In genomic region chr14:54450535-54450934, GRCh38 we compare ENCODE assay signal across 13 cellular contexts. TPM values are rescaled to one million over a fixed set of nuclear protein-coding genes. Genes with fewer than 3 reads are reported as not detected.
DNase-seq lines count a peak whose midpoint lies in the region; ATAC-seq and TF ChIP-seq lines count a peak whose summit lies in the region.
"Had no signal": no experiment of that assay in that cellular context is flagged by ENCODE, and none has a peak within 500 bp of the region (broad histone marks: within the 10 kb centered on the region; RNA-seq: fewer than 3 reads in every experiment).

No MANE protein-coding gene starts in this region.

- H3K4me3 ChIP-seq in SK-N-SH (ENCODE audit: low read depth in 2 of 2, low read length in 1 of 2) = no peak overlapping the region
- H3K4me3 ChIP-seq: gastrocnemius medialis, HAP-1, pancreas had no signal

- TF ChIP-seq CTCF in SK-N-SH (IDR thresholded peaks at IDR 0.05) (no peak), RWPE1 (conservative IDR thresholded peaks at IDR 0.05; ENCODE audit: low read depth) (no peak)

- no peaks in the 10 kb centered on the region for H3K36me3 ChIP-seq in SK-N-SH (replicated peaks in 1 of 2; ENCODE audit: control insufficient read depth in 1 of 2, insufficient read depth in 2 of 2, low read length in 1 of 2)
- H3K36me3 ChIP-seq: gastrocnemius medialis, HAP-1, pancreas had no signal

- no peaks in the 10 kb centered on the region for H3K9me3 ChIP-seq in SK-N-SH
- H3K9me3 ChIP-seq: gastrocnemius medialis, HAP-1, pancreas had no signal

- H3K79me2 ChIP-seq in SK-N-SH (ENCODE audit: insufficient read depth) = no peaks in the 10 kb centered on the region

- WGBS in SK-N-SH (ENCODE audit: low lambda C conversion rate) = 39% methylated on average over 3 of the region's 3 CpGs

- no peaks in the 10 kb centered on the region for H4K20me1 ChIP-seq in SK-N-SH (ENCODE audit: insufficient read depth)

- no peak for DNase-seq in activated CD4-positive, CD25-positive, alpha-beta regulatory T cell treated with anti-CD3 and anti-CD28 coated beads, Interleukin-2, amount 50 U/mL, for 72 hours
- DNase-seq in SK-N-SH (peak; percentile 39), DMS114 treated with DMSO at 0.1 percent for 48 hours (lab: John Stamatoyannopoulos, UW; ENCODE audit: unreplicated experiment) (no peak), RWPE1 (ENCODE audit: low spot score) (no peak), NCI-H510A treated with DMSO at 0.1 percent for 48 hours (lab: John Stamatoyannopoulos, UW) (no peak)
- peak; percentile 43 for DNase-seq in stimulated activated CD8-positive, alpha-beta memory T cell treated with anti-CD3 and anti-CD28 coated beads, Interleukin-4, amount 100 ng/mL, for 48 hours
- DNase-seq: gastrocnemius medialis, pancreas, PC-3 had no signal

- peak in 1 of 2 experiments; percentile 10; a peak in 1 of 4 replicates for TF ChIP-seq EP300 in SK-N-SH (IDR thresholded peaks at IDR 0.05; ENCODE audit: borderline replicate concordance in 1 of 2, low read depth in 1 of 2, low read length in 1 of 2)

- no peaks in the 10 kb centered on the region for H3K9me2 ChIP-seq in SK-N-SH

- peak overlapping the region; percentile 20; the same call in 1 of the 2 replicates for H3K4me2 ChIP-seq in SK-N-SH

- H3K27me3 ChIP-seq in SK-N-SH (ENCODE audit: insufficient read depth) = no peaks in the 10 kb centered on the region
- H3K27me3 ChIP-seq: gastrocnemius medialis had no signal

- no peaks in the 10 kb centered on the region for H3F3A ChIP-seq in SK-N-SH (replicated peaks; ENCODE audit: insufficient read depth)

- H3K27ac ChIP-seq in SK-N-SH (ENCODE audit: low read depth in 2 of 2, low read length in 1 of 2) = peak overlapping the region; percentile 29 to 62; a peak in 2 of 4 replicates
- H3K27ac ChIP-seq in RWPE1 = no peak overlapping the region
- H3K27ac ChIP-seq: 22Rv1, gastrocnemius medialis, pancreas had no signal

- POLR2A ChIA-PET in SK-N-SH (lab: Yijun Ruan, JAX) (no interaction called here), RWPE1 (lab: Yijun Ruan, JAX; ENCODE audit: low non-redundant PET) (no interaction called here)

- no peak overlapping the region for H3K9ac ChIP-seq in SK-N-SH

- no peak for TF ChIP-seq RAD21 in SK-N-SH (IDR thresholded peaks at IDR 0.05; ENCODE audit: low read length)

- peaks cover 0 to 5% of the 10 kb centered on the region in 2 experiments; a peak in 1 of 4 replicates for H3K4me1 ChIP-seq in SK-N-SH (ENCODE audit: control insufficient read depth in 1 of 2, insufficient read depth in 2 of 2, low read depth in 1 of 2, low read length in 1 of 2)
- H3K4me1 ChIP-seq: gastrocnemius medialis, pancreas had no signal

- H2AFZ ChIP-seq in SK-N-SH (ENCODE audit: low read depth) = peak overlapping the region; percentile 35

- ATAC-seq in activated CD4-positive, CD25-positive, alpha-beta regulatory T cell treated with anti-CD3 and anti-CD28 coated beads, Interleukin-2, amount 50 U/mL, for 24 hours = peak; percentile 64 to 76
- ATAC-seq in HG02642 (IDR thresholded peaks at IDR 0.05; ENCODE audit: poor library complexity, unreplicated experiment) = peak; percentile 63
- ATAC-seq: gastrocnemius medialis, PC-3 had no signal

- CTCF ChIA-PET in SK-N-SH (lab: Yijun Ruan, JAX) = interaction anchor here (0.8 to 2.8 kb wide), 3 partner anchors 9 to 323 kb away, joined by 3 to 13 read pairs (median 4); partner anchors contain the start of gene CDKN3
- CTCF ChIA-PET in RWPE1 (lab: Yijun Ruan, JAX) = interaction anchor here (0.5 kb wide), 1 partner anchor 18 kb away, joined by 3 read pairs; no protein-coding TSS in a partner anchor

TF ChIP-seq in SK-N-SH, 30 proteins besides CTCF, POLR2A, EP300 and RAD21:
- TF ChIP-seq USF1 (IDR thresholded peaks at IDR 0.05; ENCODE audit: borderline replicate concordance, low read depth) (peak; percentile 59; the same call in 1 of the 2 replicates), IRF3 (IDR thresholded peaks at IDR 0.05; ENCODE audit: low read depth, low read length) (no peak), FOSL2 (IDR thresholded peaks at IDR 0.05; ENCODE audit: borderline replicate concordance, low read depth) (peak; percentile 37; the same call in 1 of the 2 replicates), NRF1 (IDR thresholded peaks at IDR 0.05; ENCODE audit: low read depth, low read length) (no peak), POLR2AphosphoS5 (IDR thresholded peaks at IDR 0.05; ENCODE audit: low read depth, low read length) (peak; percentile 53; the same call in 1 of the 2 replicates), TCF12 (IDR thresholded peaks at IDR 0.05) (peak; percentile 92), JUND (IDR thresholded peaks at IDR 0.05) (no peak), MAX (IDR thresholded peaks at IDR 0.05; ENCODE audit: low read depth) (peak; percentile 81), MXI1 (IDR thresholded peaks at IDR 0.05; ENCODE audit: low read depth, low read length) (no peak), TEAD4 (IDR thresholded peaks at IDR 0.05; ENCODE audit: borderline replicate concordance, insufficient read depth) (no peak), GATA2 (CRISPR knock-in tag; IDR thresholded peaks at IDR 0.05) (no peak), RXRA (IDR thresholded peaks at IDR 0.05; ENCODE audit: borderline replicate concordance, low read depth) (peak; percentile 43; the same call in 1 of the 2 replicates)

RNA-seq across cellular contexts. Expression of gene CNIH1, which starts 9.4 kb away (rescaled TPM):
- 145 and 292 TPM in 2 replicates for polyA plus RNA-seq in SK-N-SH (2012; rRNA removed)
- polyA plus RNA-seq in SK-N-SH (2012; cell fraction: cytosol; rRNA removed) = 206 and 275 TPM in 2 replicates
- polyA plus RNA-seq in SK-N-SH (2012; cell fraction: nucleus; rRNA removed) = 41.0 and 57.4 TPM in 2 replicates

RNA-seq across cellular contexts. Expression of gene GMFB, which starts 38.2 kb away (rescaled TPM):
- 9.4 and 13.5 TPM in 2 replicates for polyA plus RNA-seq in SK-N-SH (2012; rRNA removed)
- polyA plus RNA-seq in SK-N-SH (2012; cell fraction: cytosol; rRNA removed) = 20.0 and 29.7 TPM in 2 replicates
- polyA plus RNA-seq in SK-N-SH (2012; cell fraction: nucleus; rRNA removed) = 6.7 and 14.5 TPM in 2 replicates

RNA-seq across cellular contexts. Expression of gene CDKN3, which starts 53.7 kb away (rescaled TPM):
- 25.5 and 26.7 TPM in 2 replicates for polyA plus RNA-seq in SK-N-SH (2012; rRNA removed)
- polyA plus RNA-seq in SK-N-SH (2012; cell fraction: cytosol; rRNA removed) = 31.7 and 39.2 TPM in 2 replicates
- polyA plus RNA-seq in SK-N-SH (2012; cell fraction: nucleus; rRNA removed) = 3.9 and 5.2 TPM in 2 replicates

RNA-seq across cellular contexts. Expression of gene CGRRF1, which starts 59.2 kb away (rescaled TPM):
- polyA plus RNA-seq in SK-N-SH (2012; rRNA removed) = 6.4 and 7.7 TPM in 2 replicates
- 9.4 and 9.7 TPM in 2 replicates for polyA plus RNA-seq in SK-N-SH (2012; cell fraction: cytosol; rRNA removed)
- polyA plus RNA-seq in SK-N-SH (2012; cell fraction: nucleus; rRNA removed) = 6.4 and 12.1 TPM in 2 replicates

Comparison
In these comparisons a context has a peak if more than half of its experiments do, and no peak if none do; other contexts are left out.
1. DNase-seq: peak in SK-N-SH (single experiment) and stimulated activated CD8-positive, alpha-beta memory T cell treated with anti-CD3 and anti-CD28 coated beads, Interleukin-4, amount 100 ng/mL, for 48 hours (single experiment); none in activated CD4-positive, CD25-positive, alpha-beta regulatory T cell treated with anti-CD3 and anti-CD28 coated beads, Interleukin-2, amount 50 U/mL, for 72 hours (single experiment), DMS114 treated with DMSO at 0.1 percent for 48 hours (single experiment), RWPE1 (single experiment) and NCI-H510A treated with DMSO at 0.1 percent for 48 hours (single experiment).